In the genomic region with DNA sequence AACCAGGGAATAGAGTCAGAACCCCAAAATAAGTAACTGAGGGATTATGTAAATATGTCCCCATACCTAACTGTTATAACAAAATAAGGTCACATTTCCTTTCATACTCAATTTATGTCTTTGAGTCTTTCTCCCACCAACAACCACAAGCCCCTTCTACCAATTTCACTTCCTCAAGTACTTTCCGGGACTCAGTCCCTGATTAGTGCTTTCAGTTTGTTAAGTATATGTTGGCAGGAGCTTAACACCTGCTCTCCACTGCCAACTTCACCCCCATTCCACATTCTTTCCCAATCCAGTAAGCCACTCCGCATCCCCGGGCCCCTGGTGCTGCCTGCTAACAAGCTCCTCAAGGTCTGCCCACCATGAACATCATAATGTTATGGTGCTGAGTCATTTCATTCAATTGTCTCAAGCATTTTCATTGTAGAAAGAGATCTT, we compare ENCODE assay signal across 10 cellular contexts.
DNase-seq lines count a peak whose midpoint lies in the region; ATAC-seq and TF ChIP-seq lines count a peak whose summit lies in the region.
"Had no signal": no experiment of that assay in that cellular context is flagged by ENCODE, and none has a peak within 500 bp of the region (broad histone marks: within the 10 kb centered on the region; RNA-seq: fewer than 3 reads in every experiment).

No MANE protein-coding gene starts in this region.

- no peak overlapping the region for H3K4me3 ChIP-seq in dorsolateral prefrontal cortex

- ATAC-seq in HG02938 (IDR thresholded peaks at IDR 0.05; ENCODE audit: unreplicated experiment) = peak; percentile 97
- peak; percentile 96 for ATAC-seq in stimulated activated naive B cell treated with anti-CD40 and anti-IgM and Interleukin-4, amounts not matched to agents 10 μg/mL and 1 μg/mL and 100 μg/mL, for 72 hours (replicated peaks)

- H3K27me3 ChIP-seq in dorsolateral prefrontal cortex = no peaks in the 10 kb centered on the region

- no peak for TF ChIP-seq CTCF in dorsolateral prefrontal cortex (IDR thresholded peaks at IDR 0.05 in 54 of 56, conservative IDR thresholded peaks at IDR 0.05 in 2 of 56; ENCODE audit: low read depth in 1 of 56, partially characterized antibody in 56 of 56)

- H3K4me1 Mint-ChIP-seq in stimulated activated naive B cell treated with anti-CD40 and anti-IgM and Interleukin-4, amounts not matched to agents 10 μg/mL and 1 μg/mL and 100 μg/mL, for 72 hours = peaks cover 15 to 28% of the 10 kb centered on the region in 2 donors

- H3K27ac Mint-ChIP-seq in stimulated activated naive B cell treated with anti-CD40 and anti-IgM and Interleukin-4, amounts not matched to agents 10 μg/mL and 1 μg/mL and 100 μg/mL, for 72 hours = no peak overlapping the region

- intact Hi-C loops in dorsolateral prefrontal cortex (cut with DNase I) = no loop called here

- H3K9me3 Mint-ChIP-seq in stimulated activated naive B cell treated with anti-CD40 and anti-IgM and Interleukin-4, amounts not matched to agents 10 μg/mL and 1 μg/mL and 100 μg/mL, for 72 hours = peaks cover 19 to 22% of the 10 kb centered on the region in 2 donors

- DNase-seq in SKM-1 treated with dmso at 0.1 percent for 144 hours (lab: John Stamatoyannopoulos, UW; ENCODE audit: unreplicated experiment) = peak; percentile 10
- no peak for DNase-seq in SKM-1 (lab: John Stamatoyannopoulos, UW; ENCODE audit: unreplicated experiment)
- peak; percentile 67 for DNase-seq in NAMALWA (ENCODE audit: low spot score)
- DNase-seq in stimulated activated naive B cell treated with anti-CD40 and anti-IgM and Interleukin-4, amounts not matched to agents 10 μg/mL and 1 μg/mL and 100 μg/mL, for 72 hours = peak; percentile 23
- DNase-seq in NCI-H146 treated with DMSO at 0.1 percent for 48 hours (lab: John Stamatoyannopoulos, UW; ENCODE audit: unreplicated experiment) = no peak
- DNase-seq in dorsolateral prefrontal cortex = no peak
- no peak for DNase-seq in ecto neural progenitor cell (ENCODE audit: low spot score)
- DNase-seq: activated CD4-positive, alpha-beta T cell treated with anti-CD3 and anti-CD28 coated beads for 1 hour; NCI-H2171 treated with DMSO at 0.1 percent for 48 hours had no signal

- H3K4me3 Mint-ChIP-seq in stimulated activated naive B cell treated with anti-CD40 and anti-IgM and Interleukin-4, amounts not matched to agents 10 μg/mL and 1 μg/mL and 100 μg/mL, for 72 hours = peak overlapping the region; percentile 46 to 56

- no peaks in the 10 kb centered on the region for H3K27me3 Mint-ChIP-seq in stimulated activated naive B cell treated with anti-CD40 and anti-IgM and Interleukin-4, amounts not matched to agents 10 μg/mL and 1 μg/mL and 100 μg/mL, for 72 hours

- no peak overlapping the region for H3K27ac ChIP-seq in dorsolateral prefrontal cortex

- H3K36me3 Mint-ChIP-seq in stimulated activated naive B cell treated with anti-CD40 and anti-IgM and Interleukin-4, amounts not matched to agents 10 μg/mL and 1 μg/mL and 100 μg/mL, for 72 hours = peaks cover 11 to 18% of the 10 kb centered on the region in 2 donors

Comparison
In these comparisons a context has a peak if more than half of its experiments do, and no peak if none do; other contexts are left out.
1. DNase-seq: peak in SKM-1 treated with dmso at 0.1 percent for 144 hours (single experiment), NAMALWA (single experiment) and stimulated activated naive B cell treated with anti-CD40 and anti-IgM and Interleukin-4, amounts not matched to agents 10 μg/mL and 1 μg/mL and 100 μg/mL, for 72 hours (single experiment); none in SKM-1 (single experiment), NCI-H146 treated with DMSO at 0.1 percent for 48 hours (single experiment), dorsolateral prefrontal cortex (0 of 10) and ecto neural progenitor cell (single experiment).